In genomic region chr2:37848451-37848850, GRCh38 we compare ENCODE assay signal across 16 cellular contexts.
DNase-seq lines count a peak whose midpoint lies in the region; ATAC-seq, FAIRE-seq and TF ChIP-seq lines count a peak whose summit lies in the region.
"Had no signal": no experiment of that assay in that cellular context is flagged by ENCODE, and none has a peak within 500 bp of the region (broad histone marks: within the 10 kb centered on the region; RNA-seq: fewer than 3 reads in every experiment).

No MANE protein-coding gene starts in this region.

- dilution Hi-C loops in IMR-90 (cut with HindIII; ENCODE audit: low sequenced_read_pairs, unreplicated experiment), result no loop called here

- H3K4ac ChIP-seq in IMR-90 (ENCODE audit: low read depth, low read length), result no peak overlapping the region
- H3K4ac ChIP-seq in neuronal stem cell (ENCODE audit: low read length), result no peak overlapping the region

- no TSS peak for BruUV-seq in IMR-90 (replicated peaks; lab: Mats Ljungman, UMichigan)

- TF ChIP-seq RAD21 in A549 (conservative IDR thresholded peaks at IDR 0.05 in 1 of 2, IDR thresholded peaks at IDR 0.05 in 1 of 2), result no peak
- no peak for TF ChIP-seq RAD21 in IMR-90 (IDR thresholded peaks at IDR 0.05; ENCODE audit: low read length)

- H2BK15ac ChIP-seq in IMR-90 (ENCODE audit: low read depth, low read length) (no peak overlapping the region), neuronal stem cell (ENCODE audit: low read length) (no peak overlapping the region)

- H2BK20ac ChIP-seq in IMR-90 (ENCODE audit: low read depth, low read length), result no peak overlapping the region

- H2AK9ac ChIP-seq in IMR-90 (replicated peaks; ENCODE audit: low read depth, low read length, poor library complexity), result no peak overlapping the region

- no peaks in the 10 kb centered on the region for H3K27me3 ChIP-seq in IMR-90 (ENCODE audit: control insufficient read depth, insufficient read depth, low read length)
- peaks cover 0 to 2% (median 0%) of the 10 kb centered on the region in 3 experiments for H3K27me3 ChIP-seq in neuronal stem cell (ENCODE audit: control insufficient read depth in 3 of 3, insufficient read depth in 3 of 3, low read depth in 1 of 3, low read length in 3 of 3)
- H3K27me3 ChIP-seq in colonic mucosa, result no peaks in the 10 kb centered on the region
- H3K27me3 ChIP-seq in thyroid gland, result no peaks in the 10 kb centered on the region
- H3K27me3 ChIP-seq: BE2C had no signal

- 0 out of 2 replicates have a peak overlapping the region, but pooled peaks have one; percentile 33 for H2AK5ac ChIP-seq in IMR-90 (ENCODE audit: low read depth, low read length)
- no peak overlapping the region for H2AK5ac ChIP-seq in neuronal stem cell (ENCODE audit: low read depth, low read length)

- no peak overlapping the region for H3K9ac ChIP-seq in IMR-90 (ENCODE audit: low read depth, low read length)
- peak overlapping the region; percentile 50 for H3K9ac ChIP-seq in neuronal stem cell (ENCODE audit: low read depth, low read length, poor library complexity)
- H3K9ac ChIP-seq in colonic mucosa (ENCODE audit: low read depth in 2 of 2, low read length in 2 of 2), result no peak overlapping the region

- H4K8ac ChIP-seq in IMR-90 (ENCODE audit: low read depth in 2 of 2, low read length in 2 of 2), result no peak overlapping the region
- H4K8ac ChIP-seq in neuronal stem cell (ENCODE audit: low read depth, low read length), result no peak overlapping the region

- H3K79me1 ChIP-seq in IMR-90 (ENCODE audit: low read depth in 1 of 2, low read length in 2 of 2), result no peaks in the 10 kb centered on the region
- H3K79me1 ChIP-seq in neuronal stem cell (ENCODE audit: low read depth, low read length), result no peaks in the 10 kb centered on the region

- H4K5ac ChIP-seq in IMR-90 (ENCODE audit: low read depth, low read length), result no peak overlapping the region

- H3K18ac ChIP-seq in IMR-90 (ENCODE audit: low read depth, low read length) (no peak overlapping the region), neuronal stem cell (ENCODE audit: low read length) (no peak overlapping the region)

- TF ChIP-seq CTCF in A549 (IDR thresholded peaks at IDR 0.05) (no peak), IMR-90 (conservative IDR thresholded peaks at IDR 0.05; ENCODE audit: low read depth, low read length) (no peak), epithelial cell of esophagus (IDR thresholded peaks at IDR 0.05; ENCODE audit: insufficient read depth, low read depth, low read length, missing control alignments) (no peak), colonic mucosa (IDR thresholded peaks at IDR 0.05) (no peak), thyroid gland (IDR thresholded peaks at IDR 0.05) (no peak)

- peak; percentile 7 for FAIRE-seq in A549 (lab: Jason Lieb, UNC)
- FAIRE-seq: K562 had no signal

- H3K4me3 ChIP-seq in A549, result no peak overlapping the region
- no peak overlapping the region for H3K4me3 ChIP-seq in IMR-90 (ENCODE audit: insufficient read depth, low read depth, low read length)
- no peak overlapping the region for H3K4me3 ChIP-seq in epithelial cell of esophagus (ENCODE audit: low read length)
- no peak overlapping the region for H3K4me3 ChIP-seq in neuronal stem cell (ENCODE audit: low read length in 2 of 2)
- H3K4me3 ChIP-seq in colonic mucosa, result no peak overlapping the region
- H3K4me3 ChIP-seq in thyroid gland (replicated peaks in 1 of 3), result no peak overlapping the region
- H3K4me3 ChIP-seq: HAP-1, K562 had no signal

- no peak overlapping the region for H2BK5ac ChIP-seq in IMR-90 (ENCODE audit: low read depth, low read length, poor library complexity, severe bottlenecking)
- H2BK5ac ChIP-seq in neuronal stem cell (ENCODE audit: low read length), result no peak overlapping the region

- H2BK120ac ChIP-seq in IMR-90 (ENCODE audit: low read depth, low read length) (no peak overlapping the region), neuronal stem cell (ENCODE audit: low read depth, low read length) (no peak overlapping the region)

- H2AFZ ChIP-seq in IMR-90 (replicated peaks; ENCODE audit: low read length, poor library complexity) (no peak overlapping the region), neuronal stem cell (ENCODE audit: low read length) (no peak overlapping the region)

- H3K9me1 ChIP-seq in IMR-90 (ENCODE audit: insufficient read depth, low read length), result no peaks in the 10 kb centered on the region; the same call in 1 of the 2 replicates

- intact Hi-C loops in IMR-90 (cut with micrococcal nuclease) (no loop called here), colonic mucosa (cut with DNase I) (no loop called here), thyroid gland (cut with DNase I) (no loop called here)

- H3K36me3 ChIP-seq in IMR-90 (ENCODE audit: control insufficient read depth, insufficient read depth, low read length), result no peaks in the 10 kb centered on the region
- H3K36me3 ChIP-seq in neuronal stem cell (replicated peaks in 1 of 2; ENCODE audit: control insufficient read depth in 2 of 2, insufficient read depth in 2 of 2, low read length in 2 of 2), result no peaks in the 10 kb centered on the region
- no peaks in the 10 kb centered on the region for H3K36me3 ChIP-seq in colonic mucosa
- no peaks in the 10 kb centered on the region for H3K36me3 ChIP-seq in thyroid gland
- H3K36me3 ChIP-seq: BE2C, HAP-1 had no signal

- no peak overlapping the region for H3K56ac ChIP-seq in IMR-90 (ENCODE audit: extremely low read depth, insufficient read depth, low read length)

- H2BK12ac ChIP-seq in neuronal stem cell (ENCODE audit: low read length), result no peak overlapping the region

- H3K4me2 ChIP-seq in A549 (no peak overlapping the region), IMR-90 (ENCODE audit: low read depth, low read length) (no peak overlapping the region), neuronal stem cell (ENCODE audit: insufficient read depth, low read length, poor library complexity, severe bottlenecking) (no peak overlapping the region)

- POLR2A ChIA-PET in A549 (lab: Yijun Ruan, JAX) (no interaction called here), IMR-90 (lab: Charles Lee; ENCODE audit: unreplicated experiment) (no interaction called here)

- CTCF ChIA-PET in A549 (lab: Yijun Ruan, JAX), result interaction anchor here (2.4 to 4.6 kb wide), 3 partner anchors 16 to 453 kb away, joined by 7 to 18 read pairs (median 15); no protein-coding TSS in a partner anchor
- CTCF ChIA-PET in IMR-90 (lab: Yijun Ruan, JAX), result no interaction called here

- DNase-seq in A549 (ENCODE audit: low read depth in 1 of 2, low spot score in 1 of 2) (no peak), IMR-90 (no peak), epithelial cell of esophagus (ENCODE audit: low read depth) (peak; percentile 60), neuronal stem cell (ENCODE audit: low spot score) (no peak), DMS 273 (lab: John Stamatoyannopoulos, UW; ENCODE audit: unreplicated experiment) (no peak), colonic mucosa (no peak), thyroid gland (no peak)
- DNase-seq: ACHN; BE2C; C1 segment of cervical spinal cord; Caco-2; CD4-positive, CD25-positive, alpha-beta regulatory T cell; DMS79 treated with DMSO at 0.1 percent for 48 hours; GF-D8 had no signal

- in situ Hi-C loops in IMR-90 (cut with MboI; ENCODE audit: low sequenced_read_pairs), result no loop called here

- H3K4me1 ChIP-seq in A549 (no peaks in the 10 kb centered on the region), IMR-90 (ENCODE audit: control insufficient read depth, insufficient read depth, low read length) (no peaks in the 10 kb centered on the region), neuronal stem cell (ENCODE audit: control insufficient read depth in 2 of 2, insufficient read depth in 1 of 2, low read depth in 1 of 2, low read length in 2 of 2) (no peaks in the 10 kb centered on the region), colonic mucosa (no peaks in the 10 kb centered on the region), thyroid gland (no peaks in the 10 kb centered on the region)
- H3K4me1 ChIP-seq: Caco-2 had no signal

- no peak overlapping the region for H3K14ac ChIP-seq in IMR-90 (replicated peaks; ENCODE audit: low read depth, low read length)
- H3K14ac ChIP-seq in neuronal stem cell (ENCODE audit: low read length), result no peak overlapping the region

- H3K27ac ChIP-seq in A549, result no peak overlapping the region
- H3K27ac ChIP-seq in IMR-90 (ENCODE audit: insufficient read depth, low read length), result no peak overlapping the region
- H3K27ac ChIP-seq in neuronal stem cell (replicated peaks; ENCODE audit: low read length), result no peak overlapping the region
- H3K27ac ChIP-seq in colonic mucosa, result no peak overlapping the region
- no peak overlapping the region for H3K27ac ChIP-seq in thyroid gland

- H3K9me3 ChIP-seq in A549 (no peaks in the 10 kb centered on the region), IMR-90 (ENCODE audit: control insufficient read depth, insufficient read depth, low read length) (no peaks in the 10 kb centered on the region), neuronal stem cell (replicated peaks in 1 of 2; ENCODE audit: control insufficient read depth in 2 of 2, insufficient read depth in 1 of 2, low read depth in 1 of 2, low read length in 2 of 2) (no peaks in the 10 kb centered on the region), colonic mucosa (no peaks in the 10 kb centered on the region), thyroid gland (no peaks in the 10 kb centered on the region)
- H3K9me3 ChIP-seq: BE2C, HAP-1 had no signal

- TF ChIP-seq POLR2A in A549 (IDR thresholded peaks at IDR 0.05; ENCODE audit: low read length) (no peak), IMR-90 (IDR thresholded peaks at IDR 0.05; ENCODE audit: low read depth, low read length) (no peak), thyroid gland (IDR thresholded peaks at IDR 0.05) (no peak)

- no peak for ATAC-seq in A549
- no peak for ATAC-seq in IMR-90 (ENCODE audit: low read depth)
- ATAC-seq: K562 had no signal

- TF ChIP-seq EP300 in A549 (IDR thresholded peaks at IDR 0.05), result no peak

- no peaks in the 10 kb centered on the region for H4K20me1 ChIP-seq in IMR-90 (ENCODE audit: insufficient read depth, low read length)

- H3K23ac ChIP-seq in IMR-90 (ENCODE audit: low read depth, low read length) (no peak overlapping the region), neuronal stem cell (ENCODE audit: low read depth, low read length, poor library complexity) (no peak overlapping the region)

- H4K91ac ChIP-seq in IMR-90 (ENCODE audit: insufficient read depth, low read depth, low read length), result no peak overlapping the region
- H4K91ac ChIP-seq in neuronal stem cell (ENCODE audit: low read depth, low read length, poor library complexity), result no peak overlapping the region

- 55% methylated on average over 2 of the region's 2 CpGs for WGBS in A549 (ENCODE audit: missing lambda C conversion rate)
- no CpG with 5 or more reads among the region's 2 CpGs for WGBS in IMR-90 (ENCODE audit: extremely low coverage in 2 of 2, insufficient read length in 1 of 2), 2 experiments
- WGBS in neuronal stem cell (ENCODE audit: extremely low coverage in 2 of 2, insufficient read length in 2 of 2, insufficient replicate concordance in 1 of 2), 2 donors, result no CpG with 5 or more reads among the region's 2 CpGs
- WGBS in thyroid gland, 2 donors, result 84 to 86% methylated on average over 2 of the region's 2 CpGs

TF ChIP-seq in A549, 52 proteins besides CTCF, POLR2A, EP300 and RAD21 (continues in another document):
- TF ChIP-seq MAFK (IDR thresholded peaks at IDR 0.05; ENCODE audit: partially characterized antibody) (no peak), PHF8 (IDR thresholded peaks at IDR 0.05; ENCODE audit: borderline replicate concordance, low read depth) (no peak)

TF ChIP-seq in IMR-90, 13 proteins besides CTCF, POLR2A, EP300 and RAD21 (continues in another document):
- no peak for TF ChIP-seq SMC3 (IDR thresholded peaks at IDR 0.05; ENCODE audit: low read depth, low read length)
- TF ChIP-seq MAFK (IDR thresholded peaks at IDR 0.05; ENCODE audit: low read depth, low read length), result no peak
